ENCODE assay signal across 1 cellular context in genomic region chr2:11506611-11506969, GRCh38.
A peak's percentile ranks its signal among the peaks of the same experiment; 100 is the strongest.
TF ChIP-seq lines count a peak whose summit lies in the region.

No MANE protein-coding gene starts in this region.

TF ChIP-seq in HepG2, 621 proteins besides CTCF, POLR2A, EP300 and RAD21 (continued from another document and continues in another):
- TF ChIP-seq ZGPAT (CRISPR knock-in tag; IDR thresholded peaks at IDR 0.05) = no peak
- no peak for TF ChIP-seq ZNF619 (CRISPR knock-in tag; IDR thresholded peaks at IDR 0.05)
- no peak for TF ChIP-seq YY1 (IDR thresholded peaks at IDR 0.05; ENCODE audit: insufficient read depth, insufficient replicate concordance, low read depth, low read length)
- no peak for TF ChIP-seq ZNF749 (CRISPR knock-in tag; IDR thresholded peaks at IDR 0.05; ENCODE audit: borderline replicate concordance)
- no peak for TF ChIP-seq SYNCRIP (IDR thresholded peaks at IDR 0.05; ENCODE audit: insufficient read depth, low read depth, low read length)
- no peak for TF ChIP-seq ZBTB20 (CRISPR knock-in tag; IDR thresholded peaks at IDR 0.05; ENCODE audit: borderline replicate concordance, low read depth)
- peak; percentile 55; the same call in 1 of the 2 replicates for TF ChIP-seq DRAP1 (CRISPR knock-in tag; IDR thresholded peaks at IDR 0.05)
- peak; percentile 92 for TF ChIP-seq HNF4A (CRISPR knock-in tag; IDR thresholded peaks at IDR 0.05)
- TF ChIP-seq, protein P1, sequence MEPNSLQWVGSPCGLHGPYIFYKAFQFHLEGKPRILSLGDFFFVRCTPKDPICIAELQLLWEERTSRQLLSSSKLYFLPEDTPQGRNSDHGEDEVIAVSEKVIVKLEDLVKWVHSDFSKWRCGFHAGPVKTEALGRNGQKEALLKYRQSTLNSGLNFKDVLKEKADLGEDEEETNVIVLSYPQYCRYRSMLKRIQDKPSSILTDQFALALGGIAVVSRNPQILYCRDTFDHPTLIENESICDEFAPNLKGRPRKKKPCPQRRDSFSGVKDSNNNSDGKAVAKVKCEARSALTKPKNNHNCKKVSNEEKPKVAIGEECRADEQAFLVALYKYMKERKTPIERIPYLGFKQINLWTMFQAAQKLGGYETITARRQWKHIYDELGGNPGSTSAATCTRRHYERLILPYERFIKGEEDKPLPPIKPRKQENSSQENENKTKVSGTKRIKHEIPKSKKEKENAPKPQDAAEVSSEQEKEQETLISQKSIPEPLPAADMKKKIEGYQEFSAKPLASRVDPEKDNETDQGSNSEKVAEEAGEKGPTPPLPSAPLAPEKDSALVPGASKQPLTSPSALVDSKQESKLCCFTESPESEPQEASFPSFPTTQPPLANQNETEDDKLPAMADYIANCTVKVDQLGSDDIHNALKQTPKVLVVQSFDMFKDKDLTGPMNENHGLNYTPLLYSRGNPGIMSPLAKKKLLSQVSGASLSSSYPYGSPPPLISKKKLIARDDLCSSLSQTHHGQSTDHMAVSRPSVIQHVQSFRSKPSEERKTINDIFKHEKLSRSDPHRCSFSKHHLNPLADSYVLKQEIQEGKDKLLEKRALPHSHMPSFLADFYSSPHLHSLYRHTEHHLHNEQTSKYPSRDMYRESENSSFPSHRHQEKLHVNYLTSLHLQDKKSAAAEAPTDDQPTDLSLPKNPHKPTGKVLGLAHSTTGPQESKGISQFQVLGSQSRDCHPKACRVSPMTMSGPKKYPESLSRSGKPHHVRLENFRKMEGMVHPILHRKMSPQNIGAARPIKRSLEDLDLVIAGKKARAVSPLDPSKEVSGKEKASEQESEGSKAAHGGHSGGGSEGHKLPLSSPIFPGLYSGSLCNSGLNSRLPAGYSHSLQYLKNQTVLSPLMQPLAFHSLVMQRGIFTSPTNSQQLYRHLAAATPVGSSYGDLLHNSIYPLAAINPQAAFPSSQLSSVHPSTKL (CRISPR knock-in tag; IDR thresholded peaks at IDR 0.05) = peak; percentile 59; the same call in 1 of the 2 replicates
- no peak for TF ChIP-seq ZNF780A (CRISPR knock-in tag; IDR thresholded peaks at IDR 0.05)
- TF ChIP-seq MAFG (CRISPR knock-in tag; IDR thresholded peaks at IDR 0.05) = no peak
- no peak for TF ChIP-seq SIN3A (IDR thresholded peaks at IDR 0.05; ENCODE audit: borderline replicate concordance, low read depth, low read length)
- no peak; the same call in 1 of the 2 replicates for TF ChIP-seq AFF4 (CRISPR knock-in tag; IDR thresholded peaks at IDR 0.05)
- no peak for TF ChIP-seq PHF8 (CRISPR knock-in tag; IDR thresholded peaks at IDR 0.05)
- TF ChIP-seq NKX3-1 (CRISPR knock-in tag; IDR thresholded peaks at IDR 0.05) = no peak
- TF ChIP-seq SPEN (CRISPR knock-in tag; IDR thresholded peaks at IDR 0.05; ENCODE audit: low read depth) = peak; percentile 69; the same call in 1 of the 2 replicates
- no peak for TF ChIP-seq PTBP1 (IDR thresholded peaks at IDR 0.05; ENCODE audit: low read depth, low read length, poor library complexity, severe bottlenecking)
- TF ChIP-seq DNMT1 (CRISPR knock-in tag; IDR thresholded peaks at IDR 0.05) = no peak
- TF ChIP-seq ZNF816 (CRISPR knock-in tag; IDR thresholded peaks at IDR 0.05; ENCODE audit: borderline replicate concordance) = no peak
- peak; percentile 26; the same call in 1 of the 2 replicates for TF ChIP-seq DPF2 (CRISPR knock-in tag; IDR thresholded peaks at IDR 0.05; ENCODE audit: borderline replicate concordance, low read depth)
- no peak for TF ChIP-seq ZNF569 (CRISPR knock-in tag; IDR thresholded peaks at IDR 0.05; ENCODE audit: borderline replicate concordance)
- TF ChIP-seq ZNF720 (CRISPR knock-in tag; IDR thresholded peaks at IDR 0.05) = no peak
- no peak for TF ChIP-seq ADNP (CRISPR knock-in tag; IDR thresholded peaks at IDR 0.05)
- TF ChIP-seq AGO1 (IDR thresholded peaks at IDR 0.05; ENCODE audit: low read depth, low read length, poor library complexity, severe bottlenecking) = no peak
- no peak for TF ChIP-seq ZNF839 (CRISPR knock-in tag; IDR thresholded peaks at IDR 0.05; ENCODE audit: borderline replicate concordance)
- TF ChIP-seq NFATC3 (CRISPR knock-in tag; IDR thresholded peaks at IDR 0.05) = no peak
- TF ChIP-seq ZNF326 (CRISPR knock-in tag; IDR thresholded peaks at IDR 0.05; ENCODE audit: borderline replicate concordance) = no peak
- TF ChIP-seq YEATS4 (CRISPR knock-in tag; IDR thresholded peaks at IDR 0.05; ENCODE audit: borderline replicate concordance) = peak; percentile 67
- no peak for TF ChIP-seq ZNF124 (CRISPR knock-in tag; IDR thresholded peaks at IDR 0.05)
- no peak for TF ChIP-seq LCORL (IDR thresholded peaks at IDR 0.05)
- TF ChIP-seq LCORL (CRISPR knock-in tag; IDR thresholded peaks at IDR 0.05) = peak; percentile 71
- TF ChIP-seq, protein P2, sequence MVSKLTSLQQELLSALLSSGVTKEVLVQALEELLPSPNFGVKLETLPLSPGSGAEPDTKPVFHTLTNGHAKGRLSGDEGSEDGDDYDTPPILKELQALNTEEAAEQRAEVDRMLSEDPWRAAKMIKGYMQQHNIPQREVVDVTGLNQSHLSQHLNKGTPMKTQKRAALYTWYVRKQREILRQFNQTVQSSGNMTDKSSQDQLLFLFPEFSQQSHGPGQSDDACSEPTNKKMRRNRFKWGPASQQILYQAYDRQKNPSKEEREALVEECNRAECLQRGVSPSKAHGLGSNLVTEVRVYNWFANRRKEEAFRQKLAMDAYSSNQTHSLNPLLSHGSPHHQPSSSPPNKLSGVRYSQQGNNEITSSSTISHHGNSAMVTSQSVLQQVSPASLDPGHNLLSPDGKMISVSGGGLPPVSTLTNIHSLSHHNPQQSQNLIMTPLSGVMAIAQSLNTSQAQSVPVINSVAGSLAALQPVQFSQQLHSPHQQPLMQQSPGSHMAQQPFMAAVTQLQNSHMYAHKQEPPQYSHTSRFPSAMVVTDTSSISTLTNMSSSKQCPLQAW (CRISPR knock-in tag; IDR thresholded peaks at IDR 0.05) = no peak
- TF ChIP-seq JUNB (CRISPR knock-in tag; IDR thresholded peaks at IDR 0.05; ENCODE audit: borderline replicate concordance) = no peak
- TF ChIP-seq MTF2 (CRISPR knock-in tag; IDR thresholded peaks at IDR 0.05; ENCODE audit: borderline replicate concordance) = no peak
- no peak for TF ChIP-seq REXO4 (CRISPR knock-in tag; IDR thresholded peaks at IDR 0.05; ENCODE audit: borderline replicate concordance)
- TF ChIP-seq MEIS1 (CRISPR knock-in tag; IDR thresholded peaks at IDR 0.05; ENCODE audit: borderline replicate concordance) = no peak
- TF ChIP-seq ARID2 (CRISPR knock-in tag; IDR thresholded peaks at IDR 0.05; ENCODE audit: borderline replicate concordance) = no peak
- TF ChIP-seq ZNF670 (CRISPR knock-in tag; IDR thresholded peaks at IDR 0.05; ENCODE audit: borderline replicate concordance) = peak; percentile 23; the same call in 1 of the 2 replicates
- TF ChIP-seq ZNF790 (CRISPR knock-in tag; IDR thresholded peaks at IDR 0.05; ENCODE audit: borderline replicate concordance) = no peak
- TF ChIP-seq KDM6A (CRISPR knock-in tag; IDR thresholded peaks at IDR 0.05; ENCODE audit: low read depth) = no peak
- TF ChIP-seq ATAD3A (CRISPR knock-in tag; IDR thresholded peaks at IDR 0.05) = no peak
- no peak for TF ChIP-seq HNRNPL (IDR thresholded peaks at IDR 0.05; ENCODE audit: low read depth, low read length)
- TF ChIP-seq, protein P3, sequence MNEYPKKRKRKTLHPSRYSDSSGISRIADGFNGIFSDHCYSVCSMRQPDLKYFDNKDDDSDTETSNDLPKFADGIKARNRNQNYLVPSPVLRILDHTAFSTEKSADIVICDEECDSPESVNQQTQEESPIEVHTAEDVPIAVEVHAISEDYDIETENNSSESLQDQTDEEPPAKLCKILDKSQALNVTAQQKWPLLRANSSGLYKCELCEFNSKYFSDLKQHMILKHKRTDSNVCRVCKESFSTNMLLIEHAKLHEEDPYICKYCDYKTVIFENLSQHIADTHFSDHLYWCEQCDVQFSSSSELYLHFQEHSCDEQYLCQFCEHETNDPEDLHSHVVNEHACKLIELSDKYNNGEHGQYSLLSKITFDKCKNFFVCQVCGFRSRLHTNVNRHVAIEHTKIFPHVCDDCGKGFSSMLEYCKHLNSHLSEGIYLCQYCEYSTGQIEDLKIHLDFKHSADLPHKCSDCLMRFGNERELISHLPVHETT (CRISPR knock-in tag; conservative IDR thresholded peaks at IDR 0.05) = no peak
- TF ChIP-seq ZNF792 (CRISPR knock-in tag; IDR thresholded peaks at IDR 0.05) = no peak
- TF ChIP-seq NCOA2 (CRISPR knock-in tag; IDR thresholded peaks at IDR 0.05) = no peak
- TF ChIP-seq ZBTB14 (CRISPR knock-in tag; IDR thresholded peaks at IDR 0.05) = no peak
- TF ChIP-seq RBAK (CRISPR knock-in tag; IDR thresholded peaks at IDR 0.05) = no peak
- TF ChIP-seq ZNF572 (CRISPR knock-in tag; IDR thresholded peaks at IDR 0.05) = no peak
- TF ChIP-seq RORA (CRISPR knock-in tag; IDR thresholded peaks at IDR 0.05) = no peak
- TF ChIP-seq, protein P4, sequence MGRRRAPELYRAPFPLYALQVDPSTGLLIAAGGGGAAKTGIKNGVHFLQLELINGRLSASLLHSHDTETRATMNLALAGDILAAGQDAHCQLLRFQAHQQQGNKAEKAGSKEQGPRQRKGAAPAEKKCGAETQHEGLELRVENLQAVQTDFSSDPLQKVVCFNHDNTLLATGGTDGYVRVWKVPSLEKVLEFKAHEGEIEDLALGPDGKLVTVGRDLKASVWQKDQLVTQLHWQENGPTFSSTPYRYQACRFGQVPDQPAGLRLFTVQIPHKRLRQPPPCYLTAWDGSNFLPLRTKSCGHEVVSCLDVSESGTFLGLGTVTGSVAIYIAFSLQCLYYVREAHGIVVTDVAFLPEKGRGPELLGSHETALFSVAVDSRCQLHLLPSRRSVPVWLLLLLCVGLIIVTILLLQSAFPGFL (CRISPR knock-in tag; IDR thresholded peaks at IDR 0.05) = no peak
- TF ChIP-seq MIER3 (CRISPR knock-in tag; IDR thresholded peaks at IDR 0.05; ENCODE audit: borderline replicate concordance) = no peak
- TF ChIP-seq FOXP4 (CRISPR knock-in tag; IDR thresholded peaks at IDR 0.05) = peak; percentile 72
- no peak for TF ChIP-seq ESRRA (CRISPR knock-in tag; IDR thresholded peaks at IDR 0.05; ENCODE audit: low read depth)
- TF ChIP-seq GATA4 (IDR thresholded peaks at IDR 0.05; ENCODE audit: borderline replicate concordance, low read depth) = no peak
- no peak for TF ChIP-seq CREM (IDR thresholded peaks at IDR 0.05)
- TF ChIP-seq CREM (CRISPR knock-in tag; IDR thresholded peaks at IDR 0.05) = no peak
- peak; percentile 91 for TF ChIP-seq ZNF263 (CRISPR knock-in tag; IDR thresholded peaks at IDR 0.05)
- no peak for TF ChIP-seq ZFP36L2 (CRISPR knock-in tag; IDR thresholded peaks at IDR 0.05)
